Comparison of ENCODE assay signal across 18 cellular contexts in genomic region chr10:75724047-75724446, GRCh38.
DNase-seq lines count a peak whose midpoint lies in the region; ATAC-seq, FAIRE-seq and TF ChIP-seq lines count a peak whose summit lies in the region.
"Had no signal": no experiment of that assay in that cellular context is flagged by ENCODE, and none has a peak within 500 bp of the region (broad histone marks: within the 10 kb centered on the region; RNA-seq: fewer than 3 reads in every experiment).

No MANE protein-coding gene starts in this region.

- ATAC-seq in HG02973 (IDR thresholded peaks at IDR 0.05; ENCODE audit: unreplicated experiment): no peak
- ATAC-seq in GM21447 (IDR thresholded peaks at IDR 0.05; ENCODE audit: unreplicated experiment): no peak
- ATAC-seq: A549; CD8-positive, alpha-beta T cell had no signal

- H3K4me1 ChIP-seq in Loucy (ENCODE audit: insufficient read depth, low read length, poor library complexity, severe bottlenecking): peaks cover 53% of the 10 kb centered on the region
- peaks cover 18% of the 10 kb centered on the region for H3K4me1 ChIP-seq in endothelial cell of umbilical vein (ENCODE audit: control insufficient read depth, extremely low read depth, insufficient read depth, low read length)
- H3K4me1 ChIP-seq: A549, Caco-2 had no signal

- H3K9me2 ChIP-seq in Loucy (replicated peaks; ENCODE audit: low read depth, low read length) (no peaks in the 10 kb centered on the region), neural cell (ENCODE audit: insufficient read depth, low read length) (no peaks in the 10 kb centered on the region)

- peak; percentile 98 for TF ChIP-seq EP300 in neural cell (conservative IDR thresholded peaks at IDR 0.05; ENCODE audit: poor library complexity, severe bottlenecking)

- TF ChIP-seq POLR2A in endothelial cell of umbilical vein (IDR thresholded peaks at IDR 0.05; ENCODE audit: low read depth, low read length): no peak

- H3F3A ChIP-seq in Loucy (ENCODE audit: low read depth) (0 out of 2 replicates have a peak, but pooled peaks cover 12% of the 10 kb centered on the region), neural cell (ENCODE audit: insufficient read depth, low read length, poor library complexity, severe bottlenecking) (no peaks in the 10 kb centered on the region)

- H3K27ac ChIP-seq in endothelial cell of umbilical vein (ENCODE audit: insufficient read depth, low read depth, low read length): peak overlapping the region; percentile 38
- peak overlapping the region; percentile 84 for H3K27ac ChIP-seq in neural cell (ENCODE audit: low read length)
- H3K27ac ChIP-seq: 22Rv1; A549; BLaER1 treated with 17β-estradiol and CSF1 and Interleukin-3, amounts not matched to agents 10 nM and 100 nM; C4-2B had no signal

- H3K4me2 ChIP-seq in Loucy (ENCODE audit: low read depth, low read length, poor library complexity, severe bottlenecking): peak overlapping the region; percentile 51
- peak overlapping the region; percentile 71 for H3K4me2 ChIP-seq in endothelial cell of umbilical vein (ENCODE audit: insufficient read depth, low read length)
- no peak overlapping the region for H3K4me2 ChIP-seq in neural cell (ENCODE audit: low read length)
- H3K4me2 ChIP-seq: A549 had no signal

- peak overlapping the region; percentile 5 for H3K4me3 ChIP-seq in Loucy (ENCODE audit: low read length, poor library complexity, severe bottlenecking)
- no peak overlapping the region for H3K4me3 ChIP-seq in endothelial cell of umbilical vein (replicated peaks in 1 of 3; ENCODE audit: insufficient read depth in 1 of 3, low read depth in 1 of 3, low read length in 3 of 3)
- H3K4me3 ChIP-seq in neural cell (ENCODE audit: low read length): peak overlapping the region; percentile 4
- H3K4me3 ChIP-seq: A549; BLaER1 treated with 17β-estradiol and CSF1 and Interleukin-3, amounts not matched to agents 10 nM and 100 nM had no signal

- dilution Hi-C loops in endothelial cell of umbilical vein (cut with MboI; ENCODE audit: extremely low pct_ligation_motif_present, low sequenced_read_pairs): no loop called here

- no TSS peak for BruUV-seq in endothelial cell of umbilical vein (replicated peaks; lab: Mats Ljungman, UMichigan)

- H3K36me3 ChIP-seq in Loucy (ENCODE audit: insufficient read depth, low read length) (no peaks in the 10 kb centered on the region), endothelial cell of umbilical vein (ENCODE audit: control insufficient read depth in 2 of 2, extremely low read depth in 1 of 2, insufficient read depth in 2 of 2, low read length in 2 of 2) (no peaks in the 10 kb centered on the region), neural cell (ENCODE audit: insufficient read depth, low read length) (no peaks in the 10 kb centered on the region)
- H3K36me3 ChIP-seq: BLaER1 treated with 17β-estradiol and CSF1 and Interleukin-3, amounts not matched to agents 10 nM and 100 nM had no signal

- no peak for FAIRE-seq in endothelial cell of umbilical vein (lab: Jason Lieb, UNC)
- FAIRE-seq: D721Med, G401.6, GM12891 had no signal

- H4K20me1 ChIP-seq in Loucy (ENCODE audit: insufficient read depth, low read length, poor library complexity, severe bottlenecking): no peaks in the 10 kb centered on the region
- no peaks in the 10 kb centered on the region for H4K20me1 ChIP-seq in endothelial cell of umbilical vein (replicated peaks; ENCODE audit: control insufficient read depth, extremely low read depth, insufficient read depth, low read length)
- H4K20me1 ChIP-seq in neural cell (ENCODE audit: insufficient read depth): no peaks in the 10 kb centered on the region
- H4K20me1 ChIP-seq: BLaER1 treated with 17β-estradiol and CSF1 and Interleukin-3, amounts not matched to agents 10 nM and 100 nM had no signal

- H3K9ac ChIP-seq in Loucy (ENCODE audit: low read depth, low read length, poor library complexity, severe bottlenecking) (peak overlapping the region; percentile 45), endothelial cell of umbilical vein (replicated peaks; ENCODE audit: extremely low read depth, insufficient read depth, low read length) (no peak overlapping the region), neural cell (ENCODE audit: low read length) (no peak overlapping the region)
- H3K9ac ChIP-seq: BLaER1 treated with 17β-estradiol and CSF1 and Interleukin-3, amounts not matched to agents 10 nM and 100 nM had no signal

- POLR2A ChIA-PET in endothelial cell of umbilical vein (lab: Charles Lee): no interaction called here

- intact Hi-C loops in endothelial cell of umbilical vein (cut with micrococcal nuclease): no loop called here

- no peak for TF ChIP-seq RAD21 in neural cell (conservative IDR thresholded peaks at IDR 0.05)

- DNase-seq in endothelial cell of umbilical vein (ENCODE audit: low read depth, low spot score): no peak
- DNase-seq: AML-193; Caco-2; Calu3; CD4-positive, alpha-beta T cell; CD8-positive, alpha-beta T cell; GF-D8 had no signal

- CTCF ChIA-PET in endothelial cell of umbilical vein (lab: Charles Lee): no interaction called here

- H3K27me3 ChIP-seq in Loucy (ENCODE audit: insufficient read depth, low read length, poor library complexity, severe bottlenecking) (no peaks in the 10 kb centered on the region), endothelial cell of umbilical vein (ENCODE audit: control insufficient read depth in 2 of 2, insufficient read depth in 2 of 2, low read length in 2 of 2) (no peaks in the 10 kb centered on the region), neural cell (ENCODE audit: insufficient read depth, low read depth, low read length) (no peaks in the 10 kb centered on the region)
- H3K27me3 ChIP-seq: BLaER1 treated with 17β-estradiol and CSF1 and Interleukin-3, amounts not matched to agents 10 nM and 100 nM had no signal

- H3K9me1 ChIP-seq in endothelial cell of umbilical vein (replicated peaks; ENCODE audit: control insufficient read depth, extremely low read depth, insufficient read depth, low read length): no peaks in the 10 kb centered on the region

- H3K79me2 ChIP-seq in Loucy (ENCODE audit: insufficient read depth, low read length) (no peaks in the 10 kb centered on the region), endothelial cell of umbilical vein (ENCODE audit: control insufficient read depth, insufficient read depth, low read length) (no peaks in the 10 kb centered on the region), neural cell (replicated peaks; ENCODE audit: insufficient read depth, low read length) (no peaks in the 10 kb centered on the region)

- H2AFZ ChIP-seq in Loucy (ENCODE audit: low read length): no peak overlapping the region
- H2AFZ ChIP-seq in endothelial cell of umbilical vein (ENCODE audit: low read depth, low read length): no peak overlapping the region
- H2AFZ ChIP-seq in neural cell (ENCODE audit: low read depth, low read length): no peak overlapping the region

- TF ChIP-seq CTCF in Loucy (conservative IDR thresholded peaks at IDR 0.05; ENCODE audit: low read length) (no peak), endothelial cell of umbilical vein (IDR thresholded peaks at IDR 0.05; ENCODE audit: extremely low read depth in 1 of 2, insufficient read depth in 1 of 2, low read depth in 1 of 2, low read length in 2 of 2) (no peak), neural cell (IDR thresholded peaks at IDR 0.05; ENCODE audit: poor library complexity, severe bottlenecking) (no peak)

- H3K9me3 ChIP-seq in Loucy (ENCODE audit: insufficient read depth, low read depth, low read length) (no peaks in the 10 kb centered on the region), endothelial cell of umbilical vein (replicated peaks; ENCODE audit: control insufficient read depth, insufficient read depth, low read length) (no peaks in the 10 kb centered on the region), neural cell (ENCODE audit: low read length) (no peaks in the 10 kb centered on the region)
- H3K9me3 ChIP-seq: A549; BLaER1 treated with 17β-estradiol and CSF1 and Interleukin-3, amounts not matched to agents 10 nM and 100 nM; Caco-2 had no signal

TF ChIP-seq in endothelial cell of umbilical vein, 7 proteins besides CTCF, POLR2A, EP300 and RAD21:
- no peak for TF ChIP-seq POLR2AphosphoS5 (IDR thresholded peaks at IDR 0.05; ENCODE audit: insufficient read depth, low read depth, low read length)
- TF ChIP-seq MAX (IDR thresholded peaks at IDR 0.05; ENCODE audit: insufficient read depth, insufficient read length): no peak
- TF ChIP-seq MYC (IDR thresholded peaks at IDR 0.05; ENCODE audit: low read depth, low read length): no peak
- TF ChIP-seq FOS (IDR thresholded peaks at IDR 0.05; ENCODE audit: borderline replicate concordance, insufficient read depth, low read length): no peak
- TF ChIP-seq EZH2 (IDR thresholded peaks at IDR 0.05; ENCODE audit: borderline replicate concordance, low read depth, low read length, severe bottlenecking): no peak
- no peak for TF ChIP-seq GATA2 (IDR thresholded peaks at IDR 0.05; ENCODE audit: insufficient read depth, insufficient read length, low read depth, low read length)
- no peak for TF ChIP-seq JUN (IDR thresholded peaks at IDR 0.05; ENCODE audit: borderline replicate concordance, insufficient read depth, insufficient read length, low read depth)
TF ChIP-seq in endothelial cell of umbilical vein: peak in this region for 0.

TF ChIP-seq in neural cell, 6 proteins besides CTCF, POLR2A, EP300 and RAD21 (continues in another document):
- TF ChIP-seq EZH2 (IDR thresholded peaks at IDR 0.05; ENCODE audit: borderline replicate concordance, insufficient read depth, low read length, poor library complexity, severe bottlenecking): no peak
- TF ChIP-seq MXI1 (conservative IDR thresholded peaks at IDR 0.05; ENCODE audit: poor library complexity, severe bottlenecking): no peak

Comparison
In these comparisons a context has a peak if more than half of its experiments do, and no peak if none do; other contexts are left out.
1. H3K4me3 ChIP-seq: peak in Loucy (single experiment) and neural cell (single experiment); none in endothelial cell of umbilical vein (0 of 3).